In genomic region chr12:124862768-124863408, GRCh38 we compare ENCODE assay signal across 1 cellular context.
A peak's percentile ranks its signal among the peaks of the same experiment; 100 is the strongest.
TF ChIP-seq lines count a peak whose summit lies in the region.

No MANE protein-coding gene starts in this region.

TF ChIP-seq in GM12878, 131 proteins besides CTCF, POLR2A, EP300 and RAD21:
- TF ChIP-seq ZSCAN29 (IDR thresholded peaks at IDR 0.05): no peak
- no peak for TF ChIP-seq PAX8 (IDR thresholded peaks at IDR 0.05)
- no peak; the same call in 1 of the 2 replicates for TF ChIP-seq SIN3A (IDR thresholded peaks at IDR 0.05; ENCODE audit: low read depth, low read length)
- TF ChIP-seq RELB (IDR thresholded peaks at IDR 0.05; ENCODE audit: low read depth): 0 out of 2 replicates have a peak, but pooled peaks have one; percentile 39
- TF ChIP-seq USF1 (IDR thresholded peaks at IDR 0.05; ENCODE audit: borderline replicate concordance, extremely low read length, insufficient read depth, low read depth, low read length): peak; percentile 51
- no peak for TF ChIP-seq IRF4 (IDR thresholded peaks at IDR 0.05; ENCODE audit: low read depth, low read length)
- no peak for TF ChIP-seq NFIC (IDR thresholded peaks at IDR 0.05; ENCODE audit: low read depth, low read length)
- TF ChIP-seq NBN (IDR thresholded peaks at IDR 0.05): no peak
- TF ChIP-seq E4F1 (IDR thresholded peaks at IDR 0.05; ENCODE audit: borderline replicate concordance, partially characterized antibody): no peak
- no peak for TF ChIP-seq CHD4 (IDR thresholded peaks at IDR 0.05)
- peak; percentile 89; the same call in 1 of the 2 replicates for TF ChIP-seq MXI1 (IDR thresholded peaks at IDR 0.05; ENCODE audit: low read depth, low read length)
- peak; percentile 81 for TF ChIP-seq RAD51 (IDR thresholded peaks at IDR 0.05)
- TF ChIP-seq MLLT1 (IDR thresholded peaks at IDR 0.05): peak; percentile 58; the same call in 1 of the 2 replicates
